ENCODE assay signal across 26 cellular contexts in the genomic region with DNA sequence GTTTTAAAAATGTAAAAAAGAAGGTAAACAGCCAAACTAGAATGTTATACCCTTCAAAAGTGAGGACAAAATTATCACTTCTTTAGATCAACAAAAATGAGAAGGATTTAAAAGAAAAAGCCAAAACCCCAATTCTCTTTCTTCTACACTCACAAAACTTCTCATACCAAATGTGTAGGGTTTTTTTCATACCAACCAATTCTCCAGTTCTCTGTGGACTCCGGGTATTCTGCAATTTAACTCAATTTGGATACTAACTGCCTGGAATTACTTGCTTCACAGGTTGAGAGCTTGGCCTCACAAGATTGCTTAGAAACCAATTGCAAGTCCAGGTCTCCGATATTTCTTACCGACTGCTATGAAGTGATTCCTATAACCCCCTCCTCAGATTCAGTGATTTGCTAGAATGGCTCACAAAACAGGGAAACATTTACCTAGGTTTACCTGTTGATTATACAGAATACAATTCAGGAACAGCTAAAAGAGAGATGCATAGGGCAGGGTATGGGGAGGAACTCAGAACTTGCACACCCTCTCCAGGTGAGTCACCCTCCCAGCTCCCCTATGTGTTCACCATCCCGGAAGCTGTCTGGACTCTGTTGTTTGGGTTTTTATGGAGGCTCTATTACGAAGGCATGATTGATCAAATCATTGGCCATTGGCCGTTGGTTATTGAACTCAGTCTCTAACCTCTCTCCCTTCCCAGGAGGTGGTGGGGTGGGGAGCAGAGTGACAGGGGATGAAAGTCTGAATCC.
"Had no signal": no experiment of that assay in that cellular context is flagged by ENCODE, and none has a peak within 500 bp of the region (broad histone marks: within the 10 kb centered on the region; RNA-seq: fewer than 3 reads in every experiment).

No MANE protein-coding gene starts in this region.

- H3K4me3 ChIP-seq: adrenal gland, body of pancreas, coronary artery, dorsolateral prefrontal cortex, esophagus squamous epithelium had no signal

- H3K36me3 ChIP-seq: adrenal gland had no signal

- H3K9me3 ChIP-seq: adrenal gland, body of pancreas, esophagus squamous epithelium had no signal

- DNase-seq: activated CD4-positive, alpha-beta memory T cell treated with anti-CD3 and anti-CD28 coated beads for 36 hours; activated CD4-positive, alpha-beta T cell treated with anti-CD3 and anti-CD28 coated beads for 36 hours; activated CD4-positive, alpha-beta T cell treated with anti-CD3 and anti-CD28 coated beads, Interleukin-2, amount 10 ng/mL, durations not matched to agents 24 days and 14 days; activated CD4-positive, CD25-positive, alpha-beta regulatory T cell; activated CD4-positive, CD25-positive, alpha-beta regulatory T cell treated with anti-CD3 and anti-CD28 coated beads, Interleukin-2, amount 50 U/mL, for 72 hours; activated CD8-positive, alpha-beta memory T cell treated with anti-CD3 and anti-CD28 coated beads, Interleukin-2, amount 10 ng/mL, durations not matched to agents 7 days and 5 days; activated CD8-positive, alpha-beta memory T cell treated with anti-CD3 and anti-CD28 coated beads, Interleukin-2, amount 50 U/mL, for 4 hours; activated CD8-positive, alpha-beta T cell treated with anti-CD3 and anti-CD28 coated beads, Interleukin-2, amount 10 ng/mL, durations not matched to agents 7 days and 5 days; activated effector memory CD4-positive, alpha-beta T cell treated with anti-CD3 and anti-CD28 coated beads, Interleukin-2, amount 50 U/mL, for 16 hours; activated naive CD4-positive, alpha-beta T cell treated with anti-CD3 and anti-CD28 coated beads for 36 hours; activated naive CD8-positive, alpha-beta T cell treated with anti-CD3 and anti-CD28 coated beads for 36 hours; activated naive CD8-positive, alpha-beta T cell treated with anti-CD3 and anti-CD28 coated beads, Interleukin-2, amount 50 U/mL, for 24 hours; activated T-cell treated with anti-CD3 and anti-CD28 coated beads, Interleukin-2, amount 50 U/mL, for 1 hour; activated T-cell treated with anti-CD3 and anti-CD28 coated beads, Interleukin-2, amount 50 U/mL, for 48 hours; adrenal gland; amygdala; aorta; body of pancreas; dorsolateral prefrontal cortex; effector memory CD8-positive, alpha-beta T cell; esophagus squamous epithelium; head of caudate nucleus; T-helper 2 cell had no signal

- H3K27ac ChIP-seq: adrenal gland, body of pancreas, coronary artery, dorsolateral prefrontal cortex, epithelial cell of prostate, esophagus squamous epithelium had no signal

- H3K4me1 ChIP-seq: adrenal gland, body of pancreas, esophagus squamous epithelium had no signal

- H3K27me3 ChIP-seq: adrenal gland, body of pancreas, dorsolateral prefrontal cortex, esophagus squamous epithelium had no signal

- ATAC-seq: activated CD4-positive, alpha-beta T cell treated with anti-CD3 and anti-CD28 coated beads for 36 hours; activated CD8-positive, alpha-beta memory T cell treated with anti-CD3 and anti-CD28 coated beads, Interleukin-2, amount 10 ng/mL, durations not matched to agents 7 days and 5 days; activated CD8-positive, alpha-beta T cell treated with anti-CD3 and anti-CD28 coated beads, Interleukin-2, amount 10 ng/mL, durations not matched to agents 7 days and 5 days; activated naive CD8-positive, alpha-beta T cell treated with anti-CD3 and anti-CD28 coated beads, Interleukin-2, amount 50 U/mL, for 24 hours; body of pancreas; effector memory CD8-positive, alpha-beta T cell had no signal

- FAIRE-seq: frontal cortex had no signal
